38 cellular contexts compared by ENCODE assay signal in the genomic region with DNA sequence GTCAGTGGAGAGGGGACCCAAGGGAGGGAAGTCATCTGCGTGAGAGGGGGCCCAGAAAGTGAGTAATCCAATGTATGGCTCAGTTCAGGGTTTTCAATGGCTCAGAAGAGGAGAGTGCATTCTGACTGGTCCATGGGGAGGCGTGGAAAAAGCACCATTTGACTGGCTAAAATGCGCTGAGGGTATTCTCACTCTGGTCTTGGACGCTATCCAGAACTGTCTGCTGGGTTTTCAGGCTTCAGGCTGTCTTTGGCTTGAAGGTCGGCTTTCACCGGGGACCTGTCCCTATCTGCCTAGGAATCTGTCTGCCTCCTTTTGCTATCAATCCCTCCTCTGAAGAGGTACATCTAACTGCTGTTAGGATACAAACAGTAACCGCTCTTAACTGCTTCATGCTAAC. TPM values are rescaled to one million over a fixed set of nuclear protein-coding genes. Genes with fewer than 3 reads are reported as not detected.
"Had no signal": no experiment of that assay in that cellular context is flagged by ENCODE, and none has a peak within 500 bp of the region (broad histone marks: within the 10 kb centered on the region; RNA-seq: fewer than 3 reads in every experiment).

No MANE protein-coding gene starts in this region.

- H3K27me3 Mint-ChIP-seq: activated naive CD8-positive, alpha-beta T cell treated with anti-CD3 and anti-CD28 coated beads, Interleukin-2, amount 50 U/mL, for 24 hours; brain had no signal

- DNase-seq: activated B cell treated with CpG ODN at 0.5 μM for 24 hours; activated CD4-positive, alpha-beta memory T cell treated with anti-CD3 and anti-CD28 coated beads for 36 hours; activated CD4-positive, alpha-beta T cell treated with anti-CD3 and anti-CD28 coated beads for 4 hours; activated CD4-positive, alpha-beta T cell treated with anti-CD3 and anti-CD28 coated beads, Interleukin-2, amount 10 ng/mL, durations not matched to agents 24 days and 14 days; activated CD4-positive, alpha-beta T cell treated with anti-CD3 and anti-CD28 coated beads, Interleukin-2, amount 50 U/mL, for 1 hour; activated CD4-positive, alpha-beta T cell treated with anti-CD3 and anti-CD28 coated beads, Interleukin-2, amount 50 U/mL, for 4 hours; activated CD4-positive, CD25-positive, alpha-beta regulatory T cell treated with anti-CD3 and anti-CD28 coated beads, Interleukin-2, amount 50 U/mL, for 72 hours; activated CD8-positive, alpha-beta memory T cell treated with anti-CD3 and anti-CD28 coated beads, Interleukin-2, amount 50 U/mL, for 4 hours; activated CD8-positive, alpha-beta T cell treated with anti-CD3 and anti-CD28 coated beads for 36 hours; activated effector memory CD4-positive, alpha-beta T cell treated with Interleukin-2 at 50 U/mL for 16 hours; activated gamma-delta T cell; activated naive CD4-positive, alpha-beta T cell treated with anti-CD3 and anti-CD28 coated beads, Interleukin-2, amount 10 ng/mL, durations not matched to agents 7 days and 5 days; activated naive CD4-positive, alpha-beta T cell treated with Interleukin-2 at 50 U/mL for 16 hours; activated naive CD8-positive, alpha-beta T cell treated with anti-CD3 and anti-CD28 coated beads, Interleukin-2, amount 10 ng/mL, durations not matched to agents 7 days and 5 days; activated naive CD8-positive, alpha-beta T cell treated with anti-CD3 and anti-CD28 coated beads, Interleukin-2, amount 50 U/mL, for 24 hours; activated T-cell treated with anti-CD3 and anti-CD28 coated beads for 4 hours; activated T-cell treated with anti-CD3 and anti-CD28 coated beads, Interleukin-2, amount 50 U/mL, for 1 hour; activated T-cell treated with anti-CD3 and anti-CD28 coated beads, Interleukin-2, amount 50 U/mL, for 4 hours; activated T-cell treated with anti-CD3 and anti-CD28 coated beads, Interleukin-2, amount 50 U/mL, for 72 hours; amygdala; anterior cingulate cortex; caudate nucleus; cerebellar nuclear complex; T-helper 2 cell; T-helper 9 cell had no signal

- H3K9me3 Mint-ChIP-seq: activated B cell treated with CpG ODN at 0.5 μM for 24 hours; activated CD4-positive, alpha-beta memory T cell treated with anti-CD3 and anti-CD28 coated beads for 36 hours; activated CD4-positive, alpha-beta T cell treated with anti-CD3 and anti-CD28 coated beads, Interleukin-2, amount 10 ng/mL, durations not matched to agents 24 days and 14 days; activated CD8-positive, alpha-beta T cell treated with anti-CD3 and anti-CD28 coated beads for 36 hours; activated naive CD4-positive, alpha-beta T cell treated with anti-CD3 and anti-CD28 coated beads, Interleukin-2, amount 10 ng/mL, durations not matched to agents 7 days and 5 days; activated naive CD4-positive, alpha-beta T cell treated with anti-CD3 and anti-CD28 coated beads, Interleukin-2, amount 50 U/mL, for 24 hours; activated naive CD8-positive, alpha-beta T cell treated with anti-CD3 and anti-CD28 coated beads, Interleukin-2, amount 10 ng/mL, durations not matched to agents 7 days and 5 days; activated naive CD8-positive, alpha-beta T cell treated with anti-CD3 and anti-CD28 coated beads, Interleukin-2, amount 50 U/mL, for 24 hours; activated T-cell treated with anti-CD3 and anti-CD28 coated beads, Interleukin-2, amount 50 U/mL, for 4 hours; activated T-cell treated with anti-CD3 and anti-CD28 coated beads, Interleukin-2, amount 50 U/mL, for 72 hours; activated T-helper 2 cell treated with anti-CD3 and anti-CD28 coated beads, Interferon-gamma antibody, Interleukin-2, Interleukin-4, amounts not matched to agents 10 μg/mL and 5 μg/mL and 100 μg/mL, durations not matched to agents 14 hours and 24 hours and 36 hours; brain; central memory CD8-positive, alpha-beta T cell; T-helper 2 cell treated with Interferon-gamma antibody and Interleukin-4, amounts not matched to agents 5 μg/mL and 100 μg/mL, for 36 hours had no signal

- H3K9me3 ChIP-seq: ascending aorta had no signal

- H3K27ac Mint-ChIP-seq: activated B cell treated with CpG ODN at 0.5 μM for 24 hours; activated CD4-positive, alpha-beta memory T cell treated with anti-CD3 and anti-CD28 coated beads for 36 hours; activated CD4-positive, alpha-beta T cell treated with anti-CD3 and anti-CD28 coated beads, Interleukin-2, amount 10 ng/mL, durations not matched to agents 24 days and 14 days; activated CD8-positive, alpha-beta T cell treated with anti-CD3 and anti-CD28 coated beads for 36 hours; activated naive CD4-positive, alpha-beta T cell treated with anti-CD3 and anti-CD28 coated beads, Interleukin-2, amount 10 ng/mL, durations not matched to agents 7 days and 5 days; activated naive CD4-positive, alpha-beta T cell treated with anti-CD3 and anti-CD28 coated beads, Interleukin-2, amount 50 U/mL, for 24 hours; activated naive CD8-positive, alpha-beta T cell; activated naive CD8-positive, alpha-beta T cell treated with anti-CD3 and anti-CD28 coated beads, Interleukin-2, amount 10 ng/mL, durations not matched to agents 7 days and 5 days; activated naive CD8-positive, alpha-beta T cell treated with anti-CD3 and anti-CD28 coated beads, Interleukin-2, amount 50 U/mL, for 24 hours; activated T-cell treated with anti-CD3 and anti-CD28 coated beads, Interleukin-2, amount 50 U/mL, for 72 hours; activated T-helper 2 cell treated with anti-CD3 and anti-CD28 coated beads, Interferon-gamma antibody, Interleukin-2, Interleukin-4, amounts not matched to agents 10 μg/mL and 5 μg/mL and 100 μg/mL, durations not matched to agents 14 hours and 24 hours and 36 hours; brain; T-helper 2 cell treated with Interferon-gamma antibody and Interleukin-4, amounts not matched to agents 5 μg/mL and 100 μg/mL, for 36 hours had no signal

- H3K4me1 ChIP-seq: ascending aorta had no signal

- H3K4me3 ChIP-seq: ascending aorta, cardiac muscle cell had no signal

- FAIRE-seq: bronchial epithelial cell, TTC549 had no signal

- H3K4me1 Mint-ChIP-seq: activated CD4-positive, alpha-beta T cell treated with anti-CD3 and anti-CD28 coated beads, Interleukin-2, amount 10 ng/mL, durations not matched to agents 24 days and 14 days; activated naive CD4-positive, alpha-beta T cell treated with anti-CD3 and anti-CD28 coated beads, Interleukin-2, amount 10 ng/mL, durations not matched to agents 7 days and 5 days; activated naive CD4-positive, alpha-beta T cell treated with anti-CD3 and anti-CD28 coated beads, Interleukin-2, amount 50 U/mL, for 24 hours; activated naive CD8-positive, alpha-beta T cell treated with anti-CD3 and anti-CD28 coated beads, Interleukin-2, amount 10 ng/mL, durations not matched to agents 7 days and 5 days; activated naive CD8-positive, alpha-beta T cell treated with anti-CD3 and anti-CD28 coated beads, Interleukin-2, amount 50 U/mL, for 24 hours; brain; central memory CD8-positive, alpha-beta T cell had no signal

- H3K27ac ChIP-seq: ascending aorta, cardiac muscle cell, VCaP had no signal

- H3K4me3 Mint-ChIP-seq: activated B cell treated with CpG ODN at 0.5 μM for 24 hours; activated CD4-positive, alpha-beta memory T cell treated with anti-CD3 and anti-CD28 coated beads for 36 hours; activated CD4-positive, alpha-beta T cell treated with anti-CD3 and anti-CD28 coated beads, Interleukin-2, amount 10 ng/mL, durations not matched to agents 24 days and 14 days; activated CD8-positive, alpha-beta T cell treated with anti-CD3 and anti-CD28 coated beads for 36 hours; activated naive CD4-positive, alpha-beta T cell treated with anti-CD3 and anti-CD28 coated beads, Interleukin-2, amount 10 ng/mL, durations not matched to agents 7 days and 5 days; activated naive CD4-positive, alpha-beta T cell treated with anti-CD3 and anti-CD28 coated beads, Interleukin-2, amount 50 U/mL, for 24 hours; activated naive CD8-positive, alpha-beta T cell; activated naive CD8-positive, alpha-beta T cell treated with anti-CD3 and anti-CD28 coated beads, Interleukin-2, amount 10 ng/mL, durations not matched to agents 7 days and 5 days; activated naive CD8-positive, alpha-beta T cell treated with anti-CD3 and anti-CD28 coated beads, Interleukin-2, amount 50 U/mL, for 24 hours; activated T-cell treated with anti-CD3 and anti-CD28 coated beads, Interleukin-2, amount 50 U/mL, for 4 hours; activated T-cell treated with anti-CD3 and anti-CD28 coated beads, Interleukin-2, amount 50 U/mL, for 72 hours; brain; central memory CD8-positive, alpha-beta T cell; T-helper 2 cell treated with Interferon-gamma antibody and Interleukin-4, amounts not matched to agents 5 μg/mL and 100 μg/mL, for 36 hours had no signal

- ATAC-seq: activated CD8-positive, alpha-beta T cell treated with anti-CD3 and anti-CD28 coated beads for 36 hours; activated naive CD8-positive, alpha-beta T cell treated with anti-CD3 and anti-CD28 coated beads, Interleukin-2, amount 50 U/mL, for 24 hours; activated T-cell treated with anti-CD3 and anti-CD28 coated beads, Interleukin-2, amount 50 U/mL, for 4 hours; activated T-cell treated with anti-CD3 and anti-CD28 coated beads, Interleukin-2, amount 50 U/mL, for 72 hours had no signal

- H3K36me3 ChIP-seq: ascending aorta, cardiac muscle cell had no signal

- H3K36me3 Mint-ChIP-seq: activated CD4-positive, alpha-beta memory T cell treated with anti-CD3 and anti-CD28 coated beads for 36 hours; activated naive CD4-positive, alpha-beta T cell treated with anti-CD3 and anti-CD28 coated beads, Interleukin-2, amount 10 ng/mL, durations not matched to agents 7 days and 5 days; activated naive CD8-positive, alpha-beta T cell; activated naive CD8-positive, alpha-beta T cell treated with anti-CD3 and anti-CD28 coated beads, Interleukin-2, amount 10 ng/mL, durations not matched to agents 7 days and 5 days; brain had no signal

- H3K27me3 ChIP-seq: ascending aorta, cardiac muscle cell had no signal

RNA-seq across cellular contexts. Expression of gene EPGN, which starts 26.4 kb away (rescaled TPM):
- total RNA-seq: activated B cell treated with CpG ODN at 0.5 μM for 24 hours; activated CD4-positive, alpha-beta memory T cell treated with anti-CD3 and anti-CD28 coated beads for 36 hours; activated CD4-positive, alpha-beta T cell treated with anti-CD3 and anti-CD28 coated beads, Interleukin-2, amount 10 ng/mL, durations not matched to agents 24 days and 14 days; activated CD8-positive, alpha-beta memory T cell treated with anti-CD3 and anti-CD28 coated beads for 36 hours; activated CD8-positive, alpha-beta T cell treated with anti-CD3 and anti-CD28 coated beads for 36 hours; activated naive CD8-positive, alpha-beta T cell treated with anti-CD3 and anti-CD28 coated beads, Interleukin-2, amount 10 ng/mL, durations not matched to agents 7 days and 5 days; activated T-helper 2 cell treated with anti-CD3 and anti-CD28 coated beads, Interferon-gamma antibody, Interleukin-2, Interleukin-4, amounts not matched to agents 10 μg/mL and 5 μg/mL and 100 μg/mL, durations not matched to agents 14 hours and 24 hours and 36 hours; ascending aorta; cardiac muscle cell had no signal
- polyA plus RNA-seq: cardiac muscle cell had no signal

RNA-seq across cellular contexts. Expression of gene EREG, which starts 30.3 kb away (rescaled TPM):
- total RNA-seq: activated B cell treated with CpG ODN at 0.5 μM for 24 hours; activated CD4-positive, alpha-beta memory T cell treated with anti-CD3 and anti-CD28 coated beads for 36 hours; activated CD4-positive, alpha-beta T cell treated with anti-CD3 and anti-CD28 coated beads, Interleukin-2, amount 10 ng/mL, durations not matched to agents 24 days and 14 days; activated CD8-positive, alpha-beta memory T cell treated with anti-CD3 and anti-CD28 coated beads for 36 hours; activated CD8-positive, alpha-beta T cell treated with anti-CD3 and anti-CD28 coated beads for 36 hours; activated naive CD8-positive, alpha-beta T cell treated with anti-CD3 and anti-CD28 coated beads, Interleukin-2, amount 10 ng/mL, durations not matched to agents 7 days and 5 days; activated T-helper 2 cell treated with anti-CD3 and anti-CD28 coated beads, Interferon-gamma antibody, Interleukin-2, Interleukin-4, amounts not matched to agents 10 μg/mL and 5 μg/mL and 100 μg/mL, durations not matched to agents 14 hours and 24 hours and 36 hours; ascending aorta; cardiac muscle cell; chondrocyte had no signal
- polyA plus RNA-seq: cardiac muscle cell had no signal
